Comparison of ENCODE assay signal across 24 cellular contexts in the genomic region with DNA sequence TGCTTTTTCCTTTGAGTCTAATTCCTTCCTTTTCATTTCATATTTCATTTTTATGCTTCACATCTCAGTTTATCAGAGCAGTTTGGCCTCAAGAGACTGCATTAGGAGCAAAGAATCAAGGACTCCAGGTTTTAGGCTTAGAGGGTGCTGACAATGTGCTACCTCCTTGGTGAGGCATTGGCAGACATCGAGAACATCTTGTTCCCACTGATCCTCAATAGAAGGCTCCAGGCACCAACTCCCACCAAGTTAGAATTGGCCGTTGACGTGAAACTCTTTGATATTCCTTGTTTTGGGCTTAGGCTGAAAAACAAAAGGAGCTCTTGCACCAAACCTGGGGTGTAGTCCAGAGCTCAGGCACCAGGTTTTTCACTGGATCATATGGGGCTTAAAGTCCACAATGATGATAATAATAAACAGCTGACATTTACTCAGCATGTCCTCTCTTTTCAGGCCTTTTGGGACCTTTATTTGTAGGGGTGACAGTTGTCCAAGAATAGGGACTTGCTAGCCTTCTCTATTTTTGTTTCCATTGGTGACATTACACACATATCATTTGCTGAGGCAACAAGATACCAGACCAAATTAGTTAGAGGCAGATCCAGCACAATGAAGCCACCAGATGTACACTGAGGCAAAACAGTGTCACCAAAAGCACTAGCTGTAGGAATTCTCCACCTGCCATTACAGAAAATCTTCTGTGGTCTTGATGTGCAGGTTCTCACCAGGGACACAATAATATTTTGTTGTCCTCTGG.
"Had no signal": no experiment of that assay in that cellular context is flagged by ENCODE, and none has a peak within 500 bp of the region (broad histone marks: within the 10 kb centered on the region; RNA-seq: fewer than 3 reads in every experiment).

No MANE protein-coding gene starts in this region.

- H3K36me3 ChIP-seq: left lung, lower lobe of right lung, neutrophil, pancreas had no signal

- ATAC-seq: foreskin keratinocyte; left lung; lower lobe of right lung; natural killer cell treated with Interleukin-12 subunit alpha and Interleukin-12 subunit beta and Interleukin-15 and Interleukin-18, amount 100 ng/mL, for 72 hours; pancreas; stimulated activated naive CD8-positive, alpha-beta T cell treated with anti-CD3 and anti-CD28 coated beads, Interleukin-15, amount 100 ng/mL, for 72 hours had no signal

- H3K36me3 Mint-ChIP-seq: naive B cell; natural killer cell treated with Interleukin-12 subunit alpha and Interleukin-12 subunit beta and Interleukin-15 and Interleukin-18, amount 100 ng/mL, for 72 hours; type B pancreatic cell had no signal

- H3K9me3 Mint-ChIP-seq: central memory CD8-positive, alpha-beta T cell; naive B cell; natural killer cell treated with Interleukin-12 subunit alpha and Interleukin-12 subunit beta and Interleukin-15 and Interleukin-18, amount 100 ng/mL, for 72 hours; stimulated activated naive CD8-positive, alpha-beta T cell treated with anti-CD3 and anti-CD28 coated beads, Interleukin-15, amount 100 ng/mL, for 72 hours; type B pancreatic cell had no signal

- H3K27me3 Mint-ChIP-seq: central memory CD8-positive, alpha-beta T cell; stimulated activated naive CD8-positive, alpha-beta T cell treated with anti-CD3 and anti-CD28 coated beads, Interleukin-15, amount 100 ng/mL, for 72 hours; type B pancreatic cell had no signal

- H3K9me3 ChIP-seq: esophagus muscularis mucosa, left lung, lower lobe of right lung, neutrophil, pancreas, tibial artery had no signal

- H3K27ac Mint-ChIP-seq: natural killer cell treated with Interleukin-12 subunit alpha and Interleukin-12 subunit beta and Interleukin-15 and Interleukin-18, amount 100 ng/mL, for 72 hours; stimulated activated naive CD8-positive, alpha-beta T cell treated with anti-CD3 and anti-CD28 coated beads, Interleukin-15, amount 100 ng/mL, for 72 hours; type B pancreatic cell had no signal

- H3K27ac ChIP-seq: coronary artery, esophagus muscularis mucosa, foreskin keratinocyte, hepatocyte, left lung, lower lobe of right lung, neutrophil, pancreas, tibial artery had no signal

- H3K4me3 ChIP-seq: coronary artery, esophagus muscularis mucosa, hepatocyte, left lung, lower lobe of right lung, pancreas, smooth muscle cell, tibial artery had no signal

- H3K4me1 ChIP-seq: foreskin keratinocyte, left lung, lower lobe of right lung, pancreas had no signal

- DNase-seq: dermis blood vessel endothelial cell; effector memory CD4-positive, alpha-beta T cell; foreskin keratinocyte; kidney; left lung; lower lobe of right lung; naive B cell; pancreas; stimulated activated CD4-positive, alpha-beta T cell treated with anti-CD3 and anti-CD28 coated beads, Interleukin-12 subunit alpha, Interleukin-12 subunit beta, amount 100 ng/mL, for 4 hours; stimulated activated CD4-positive, alpha-beta T cell treated with anti-CD3 and anti-CD28 coated beads, Interleukin-1b, Interleukin-23, amount 100 ng/mL, for 48 hours; stimulated activated CD4-positive, alpha-beta T cell treated with anti-CD3 and anti-CD28 coated beads, Interleukin-4, amount 100 ng/mL, for 1 hour; stimulated activated CD8-positive, alpha-beta memory T cell treated with anti-CD3 and anti-CD28 coated beads, Interleukin-4, amount 100 ng/mL, for 48 hours; stimulated activated naive CD4-positive, alpha-beta T cell; stimulated activated naive CD8-positive, alpha-beta T cell treated with anti-CD3 and anti-CD28 coated beads, Interleukin-15, amount 100 ng/mL, for 72 hours; tibial artery had no signal

- H3K27me3 ChIP-seq: esophagus muscularis mucosa, foreskin keratinocyte, hepatocyte, left lung, neutrophil, pancreas, tibial artery had no signal

- H3K4me3 Mint-ChIP-seq: central memory CD8-positive, alpha-beta T cell; naive B cell; natural killer cell treated with Interleukin-12 subunit alpha and Interleukin-12 subunit beta and Interleukin-15 and Interleukin-18, amount 100 ng/mL, for 72 hours; neural crest cell; stimulated activated naive CD8-positive, alpha-beta T cell treated with anti-CD3 and anti-CD28 coated beads, Interleukin-15, amount 100 ng/mL, for 72 hours; type B pancreatic cell had no signal

- H3K4me1 Mint-ChIP-seq: central memory CD8-positive, alpha-beta T cell; naive B cell; neural crest cell; stimulated activated naive CD8-positive, alpha-beta T cell treated with anti-CD3 and anti-CD28 coated beads, Interleukin-15, amount 100 ng/mL, for 72 hours had no signal
